In genomic region chr4:694341-694940, GRCh38 we compare ENCODE assay signal across 1 cellular context. TPM values are rescaled to one million over a fixed set of nuclear protein-coding genes. Genes with fewer than 3 reads are reported as not detected.
"Had no signal": no experiment of that assay in that cellular context is flagged by ENCODE, and none has a peak within 500 bp of the region (broad histone marks: within the 10 kb centered on the region; RNA-seq: fewer than 3 reads in every experiment).

No MANE protein-coding gene starts in this region.

RNA-seq across cellular contexts. Expression of gene SLC49A3, which starts 5.5 kb away (rescaled TPM):
- total RNA-seq: H4 had no signal
